17 cellular contexts compared by ENCODE assay signal in genomic region chr7:27345164-27345887, GRCh38.
DNase-seq lines count a peak whose midpoint lies in the region; ATAC-seq, FAIRE-seq and TF ChIP-seq lines count a peak whose summit lies in the region.
"Had no signal": no experiment of that assay in that cellular context is flagged by ENCODE, and none has a peak within 500 bp of the region (broad histone marks: within the 10 kb centered on the region; RNA-seq: fewer than 3 reads in every experiment).

No MANE protein-coding gene starts in this region.

- H3K79me1 ChIP-seq in H1 (ENCODE audit: low read depth, low read length) = no peaks in the 10 kb centered on the region

- H3K23ac ChIP-seq in H1 (ENCODE audit: insufficient read length) = no peak overlapping the region

- H4K5ac ChIP-seq in H1 (ENCODE audit: insufficient read length, low read depth, low read length) = no peak overlapping the region

- H3K27ac ChIP-seq in HepG2 (ENCODE audit: extremely low read length, insufficient read depth, low read length) (no peak overlapping the region), right lobe of liver (no peak overlapping the region), H1 (ENCODE audit: low read depth, low read length) (no peak overlapping the region), RWPE1 (no peak overlapping the region)

- no peak overlapping the region for H3K18ac ChIP-seq in H1 (ENCODE audit: extremely low read depth, low read length)

- no peak for TF ChIP-seq EP300 in HepG2 (IDR thresholded peaks at IDR 0.05; ENCODE audit: low read depth in 2 of 2, low read length in 2 of 2)
- no peak for TF ChIP-seq EP300 in HepG2 (CRISPR knock-in tag; IDR thresholded peaks at IDR 0.05; ENCODE audit: borderline replicate concordance)
- no peak for TF ChIP-seq EP300 in H1 (IDR thresholded peaks at IDR 0.05; ENCODE audit: borderline replicate concordance in 1 of 2, low read depth in 2 of 2, low read length in 2 of 2)

- no peak for ATAC-seq in HepG2
- ATAC-seq in right lobe of liver = no peak
- ATAC-seq in left lobe of liver = no peak
- ATAC-seq: SK-N-SH treated with all-trans-retinoic acid at 6 μM for 48 hours had no signal

- no peak for TF ChIP-seq RAD21 in HepG2 (CRISPR knock-in tag; IDR thresholded peaks at IDR 0.05)
- TF ChIP-seq RAD21 in H1 (IDR thresholded peaks at IDR 0.05 in 1 of 2, conservative IDR thresholded peaks at IDR 0.05 in 1 of 2; ENCODE audit: low read depth in 2 of 2, low read length in 2 of 2) = no peak

- no peak overlapping the region for H2BK20ac ChIP-seq in H1 (ENCODE audit: low read length)

- H2AFZ ChIP-seq in HepG2 (ENCODE audit: low read length) (no peak overlapping the region), H1 (ENCODE audit: low read length) (no peak overlapping the region)

- WGBS in HepG2 (ENCODE audit: low lambda C conversion rate) = 56% methylated on average over 3 of the region's 3 CpGs
- WGBS in right lobe of liver (ENCODE audit: insufficient coverage, low coverage, low lambda C conversion rate, missing lambda C conversion rate) = 62% methylated on average over 3 of the region's 3 CpGs
- WGBS in H1 (ENCODE audit: extremely low coverage in 1 of 2, insufficient coverage in 1 of 2, insufficient read length in 1 of 2, insufficient replicate concordance in 2 of 2, low coverage in 1 of 2, low lambda C conversion rate in 2 of 2, missing lambda C conversion rate in 1 of 2), 2 experiments = 79% methylated on average over 3 of the region's 3 CpGs; no CpG with 5 or more reads in 1 of the 2 experiments

- no peak for DNase-seq in HepG2 (ENCODE audit: low spot score)
- no peak for DNase-seq in right lobe of liver
- peak; percentile 83 to 84 for DNase-seq in NCI-H526 (lab: John Stamatoyannopoulos, UW)
- DNase-seq in H1 (ENCODE audit: low read depth in 1 of 2, low spot score in 2 of 2) = no peak
- DNase-seq in RWPE1 (ENCODE audit: low spot score) = no peak
- DNase-seq in GM19238 (ENCODE audit: insufficient read length, low spot score) = no peak
- DNase-seq in KG1 (lab: John Stamatoyannopoulos, UW) = no peak
- no peak for DNase-seq in left lobe of liver (ENCODE audit: low spot score)
- DNase-seq: ACHN; CD4-positive, alpha-beta memory T cell; KBM-7; NCI-H1092 treated with DMSO at 0.1 percent for 48 hours; NCI-H187; NCI-H2171; NCI-H446 treated with DMSO at 0.1 percent for 48 hours; SHP77 had no signal

- no peak for FAIRE-seq in HepG2 (lab: Jason Lieb, UNC)
- no peak for FAIRE-seq in H1 (lab: Jason Lieb, UNC)

- H3K14ac ChIP-seq in H1 (ENCODE audit: insufficient read length) = no peak overlapping the region

- H3K9ac ChIP-seq in HepG2 (ENCODE audit: insufficient read depth, low read depth, low read length) (no peak overlapping the region), H1 (replicated peaks in 1 of 4; ENCODE audit: extremely low read depth in 1 of 4, low read depth in 3 of 4, low read length in 3 of 4) (no peak overlapping the region)

- H4K8ac ChIP-seq in H1 (ENCODE audit: extremely low read depth, insufficient read depth, low read length) = no peak overlapping the region

- H2AK5ac ChIP-seq in H1 (ENCODE audit: low read depth, low read length) = no peak overlapping the region

- intact Hi-C loops in HepG2 (cut with micrococcal nuclease; ENCODE audit: unreplicated experiment) (no loop called here), right lobe of liver (cut with DNase I) (no loop called here)

- H4K91ac ChIP-seq in H1 (replicated peaks; ENCODE audit: insufficient read length, low read length) = no peak overlapping the region

- H3K4me2 ChIP-seq in HepG2 (ENCODE audit: low read depth, low read length) (no peak overlapping the region), H1 (ENCODE audit: insufficient read depth in 1 of 2, low read depth in 2 of 2, low read length in 2 of 2) (no peak overlapping the region)

- in situ Hi-C loops in HepG2 (cut with HindIII; ENCODE audit: extremely low pct_ligation_motif_present, low pct_unique_long_range_greater_than_20kb) = no loop called here

- H4K20me1 ChIP-seq in HepG2 (ENCODE audit: insufficient read depth, low read length) = no peaks in the 10 kb centered on the region
- H4K20me1 ChIP-seq in H1 (replicated peaks in 1 of 2; ENCODE audit: control insufficient read depth in 1 of 2, insufficient read depth in 2 of 2, low read length in 2 of 2) = no peaks in the 10 kb centered on the region

- H3K4me3 ChIP-seq in HepG2 (replicated peaks in 1 of 3; ENCODE audit: insufficient read depth in 1 of 3, low read depth in 2 of 3, low read length in 3 of 3) = no peak overlapping the region
- no peak overlapping the region for H3K4me3 ChIP-seq in right lobe of liver
- no peak overlapping the region for H3K4me3 ChIP-seq in H1 (ENCODE audit: extremely low read depth in 1 of 4, insufficient read depth in 2 of 4, low read depth in 3 of 4, low read length in 4 of 4)

- H3K4ac ChIP-seq in H1 (replicated peaks; ENCODE audit: insufficient read length, low read depth, low read length) = no peak overlapping the region

- no peak overlapping the region for H2BK120ac ChIP-seq in H1 (replicated peaks; ENCODE audit: low read depth, low read length)

- TF ChIP-seq POLR2A in HepG2 (IDR thresholded peaks at IDR 0.05; ENCODE audit: insufficient read depth in 1 of 2, low read depth in 2 of 2, low read length in 2 of 2) (no peak), right lobe of liver (IDR thresholded peaks at IDR 0.05) (no peak), H1 (IDR thresholded peaks at IDR 0.05; ENCODE audit: control extremely low read depth in 1 of 2, low read depth in 2 of 2, low read length in 2 of 2) (no peak)

- no peak overlapping the region for H3K56ac ChIP-seq in H1 (replicated peaks; ENCODE audit: insufficient read length, low read depth, low read length)

- H3K9me3 ChIP-seq in HepG2 (ENCODE audit: low read length) = no peaks in the 10 kb centered on the region
- no peaks in the 10 kb centered on the region for H3K9me3 ChIP-seq in right lobe of liver
- no peaks in the 10 kb centered on the region for H3K9me3 ChIP-seq in H1 (ENCODE audit: insufficient read depth in 2 of 2, low read depth in 1 of 2, low read length in 1 of 2)

- H2BK12ac ChIP-seq in H1 (ENCODE audit: low read depth, low read length) = no peak overlapping the region

- no TSS peak for BruUV-seq in HepG2 (replicated peaks; lab: Mats Ljungman, UMichigan)

- no peak overlapping the region for H2BK5ac ChIP-seq in H1 (ENCODE audit: low read depth, low read length)

- H3K36me3 ChIP-seq in HepG2 (replicated peaks in 1 of 2; ENCODE audit: control insufficient read depth in 1 of 2, insufficient read depth in 2 of 2, low read length in 2 of 2) (no peaks in the 10 kb centered on the region), right lobe of liver (no peaks in the 10 kb centered on the region), H1 (ENCODE audit: control insufficient read depth in 2 of 4, insufficient read depth in 4 of 4, low read length in 3 of 4) (no peaks in the 10 kb centered on the region)

- no peak overlapping the region for H2BK15ac ChIP-seq in H1 (ENCODE audit: low read length)

- H3K27me3 ChIP-seq in HepG2 (ENCODE audit: control insufficient read depth in 1 of 2, insufficient read depth in 2 of 2, low read length in 2 of 2) (peaks cover 0 to 18% of the 10 kb centered on the region in 2 experiments; a peak in 3 of 5 replicates), right lobe of liver (no peaks in the 10 kb centered on the region), H1 (replicated peaks in 1 of 4; ENCODE audit: control insufficient read depth in 3 of 4, extremely low read depth in 1 of 4, insufficient read depth in 3 of 4, low read length in 3 of 4) (no peaks in the 10 kb centered on the region)

- H3K4me1 ChIP-seq in HepG2 (ENCODE audit: insufficient read depth, low read length) (peaks cover 15% of the 10 kb centered on the region), right lobe of liver (no peaks in the 10 kb centered on the region), H1 (replicated peaks in 1 of 4; ENCODE audit: control insufficient read depth in 3 of 4, insufficient read depth in 4 of 4, low read length in 3 of 4) (peaks cover 0 to 7% (median 1%) of the 10 kb centered on the region in 4 experiments; a peak in 2 of 7 replicates)

- no peak for TF ChIP-seq CTCF in HepG2 (CRISPR knock-in tag; IDR thresholded peaks at IDR 0.05)
- no peak for TF ChIP-seq CTCF in right lobe of liver (IDR thresholded peaks at IDR 0.05)
- TF ChIP-seq CTCF in H1 (IDR thresholded peaks at IDR 0.05; ENCODE audit: control extremely low read depth in 1 of 3, insufficient read depth in 1 of 3, low read depth in 1 of 3, low read length in 3 of 3) = no peak
- no peak for TF ChIP-seq CTCF in RWPE1 (conservative IDR thresholded peaks at IDR 0.05; ENCODE audit: low read depth)

- H3K79me2 ChIP-seq in HepG2 (ENCODE audit: insufficient read depth, low read length) = no peaks in the 10 kb centered on the region
- no peaks in the 10 kb centered on the region for H3K79me2 ChIP-seq in H1 (ENCODE audit: control insufficient read depth in 1 of 2, insufficient read depth in 2 of 2, low read length in 2 of 2)

- H3K23me2 ChIP-seq in H1 (ENCODE audit: low read depth, low read length) = no peaks in the 10 kb centered on the region

- CTCF ChIA-PET in HepG2 (lab: Yijun Ruan, JAX; ENCODE audit: low intra/inter-chr PET ratio, low total read pairs) (no interaction called here), H1 (lab: Charles Lee; ENCODE audit: partially characterized antibody) (interaction anchor here (0.6 to 3.2 kb wide), 7 partner anchors 10 to 528 kb away, joined by 3 to 14 read pairs (median 4); no protein-coding TSS in a partner anchor), RWPE1 (lab: Yijun Ruan, JAX) (interaction anchor here (0.7 to 1.2 kb wide), 3 partner anchors 15 to 127 kb away, joined by 3 to 4 read pairs (median 3); no protein-coding TSS in a partner anchor)

- POLR2A ChIA-PET in HepG2 (lab: Yijun Ruan, JAX) (no interaction called here), H1 (lab: Charles Lee; ENCODE audit: partially characterized antibody) (interaction anchor here (0.6 kb wide), 1 partner anchor 10 kb away, joined by 3 read pairs; no protein-coding TSS in a partner anchor), RWPE1 (lab: Yijun Ruan, JAX; ENCODE audit: low non-redundant PET) (no interaction called here)

TF ChIP-seq in H1, 55 proteins besides CTCF, POLR2A, EP300 and RAD21 (continues in another document):
- TF ChIP-seq HDAC2 (IDR thresholded peaks at IDR 0.05; ENCODE audit: borderline replicate concordance in 1 of 2, low read depth in 2 of 2, low read length in 2 of 2) (no peak), SP2 (IDR thresholded peaks at IDR 0.05; ENCODE audit: low read length) (no peak), SP1 (IDR thresholded peaks at IDR 0.05; ENCODE audit: low read depth, low read length) (no peak), BACH1 (IDR thresholded peaks at IDR 0.05; ENCODE audit: low read length) (peak; percentile 93), E2F6 (IDR thresholded peaks at IDR 0.05) (no peak), TCF12 (IDR thresholded peaks at IDR 0.05; ENCODE audit: low read depth, low read length) (no peak), CBX5 (IDR thresholded peaks at IDR 0.05; ENCODE audit: low read depth, low read length) (no peak), SIX5 (IDR thresholded peaks at IDR 0.05; ENCODE audit: low read depth, low read length) (no peak)

Comparison
In these comparisons a context has a peak if more than half of its experiments do, and no peak if none do; other contexts are left out.
1. DNase-seq: peak in NCI-H526 (2 of 2); none in HepG2 (single experiment), right lobe of liver (0 of 3), H1 (0 of 2), RWPE1 (single experiment), GM19238 (single experiment), KG1 (single experiment) and left lobe of liver (single experiment).
2. Of the 41 proteins assayed by ChIP-seq in both HepG2 and H1: peak only in HepG2: none; only in H1: none; in both: MAFK; in neither: 40.